25 cellular contexts compared by ENCODE assay signal in genomic region chr2:38263293-38263692, GRCh38.
"Had no signal": no experiment of that assay in that cellular context is flagged by ENCODE, and none has a peak within 500 bp of the region (broad histone marks: within the 10 kb centered on the region; RNA-seq: fewer than 3 reads in every experiment).

No MANE protein-coding gene starts in this region.

- DNase-seq: activated CD4-positive, alpha-beta T cell treated with anti-CD3 and anti-CD28 coated beads for 36 hours; activated CD4-positive, CD25-positive, alpha-beta regulatory T cell; activated CD8-positive, alpha-beta T cell treated with anti-CD3 and anti-CD28 coated beads, Interleukin-2, amount 10 ng/mL, durations not matched to agents 7 days and 5 days; activated gamma-delta T cell treated with Interleukin-2 at 50 U/mL for 16 hours; activated naive CD4-positive, alpha-beta T cell treated with anti-CD3 and anti-CD28 coated beads, Interleukin-2, amount 50 U/mL, for 16 hours; amniotic stem cell; central memory CD4-positive, alpha-beta T cell; endodermal cell; foreskin fibroblast; head of caudate nucleus; hippocampal formation; left cardiac atrium; mammary epithelial cell; nucleus accumbens; pancreas; psoas muscle; stimulated activated CD4-positive, alpha-beta T cell treated with anti-CD3 and anti-CD28 coated beads, Interleukin-1b, Interleukin-23, amount 100 ng/mL, for 48 hours; stimulated activated CD4-positive, alpha-beta T cell treated with anti-CD3 and anti-CD28 coated beads, Interleukin-4, amount 100 ng/mL, for 4 hours; stimulated activated CD8-positive, alpha-beta memory T cell treated with anti-CD3 and anti-CD28 coated beads, Interleukin-4, amount 100 ng/mL, for 48 hours; stimulated activated naive CD8-positive, alpha-beta T cell treated with anti-CD3 and anti-CD28 coated beads, Interleukin-15, amount 100 ng/mL, for 72 hours; substantia nigra had no signal

- H3K27ac Mint-ChIP-seq: activated CD4-positive, alpha-beta T cell treated with anti-CD3 and anti-CD28 coated beads for 36 hours; activated CD8-positive, alpha-beta T cell treated with anti-CD3 and anti-CD28 coated beads, Interleukin-2, amount 10 ng/mL, durations not matched to agents 7 days and 5 days; dendritic cell treated with granulocyte-macrophage colony-stimulating factor and Interleukin-4, amounts not matched to agents 40 ng/mL and 50 ng/mL, for 4 days; endodermal cell; stimulated activated naive CD8-positive, alpha-beta T cell treated with anti-CD3 and anti-CD28 coated beads, Interleukin-15, amount 100 ng/mL, for 72 hours had no signal

- H3K27ac ChIP-seq: pancreas, psoas muscle had no signal

- H3K4me1 ChIP-seq: breast epithelium, pancreas, psoas muscle had no signal

- H3K9me3 Mint-ChIP-seq: endodermal cell had no signal

- H3K27me3 Mint-ChIP-seq: dendritic cell treated with granulocyte-macrophage colony-stimulating factor and Interleukin-4, amounts not matched to agents 40 ng/mL and 50 ng/mL, for 4 days had no signal

- H3K4me3 ChIP-seq: breast epithelium, pancreas, psoas muscle, smooth muscle cell had no signal

- H3K36me3 ChIP-seq: breast epithelium, pancreas had no signal

- H3K9me3 ChIP-seq: breast epithelium, pancreas, psoas muscle had no signal

- H3K4me3 Mint-ChIP-seq: activated CD4-positive, alpha-beta T cell treated with anti-CD3 and anti-CD28 coated beads for 36 hours; activated CD8-positive, alpha-beta T cell treated with anti-CD3 and anti-CD28 coated beads, Interleukin-2, amount 10 ng/mL, durations not matched to agents 7 days and 5 days; dendritic cell treated with granulocyte-macrophage colony-stimulating factor and Interleukin-4, amounts not matched to agents 40 ng/mL and 50 ng/mL, for 4 days; endodermal cell; stimulated activated memory B cell treated with anti-CD40 and anti-IgM and Interleukin-4, amounts not matched to agents 10 μg/mL and 1 μg/mL and 100 μg/mL, for 72 hours; stimulated activated naive CD8-positive, alpha-beta T cell treated with anti-CD3 and anti-CD28 coated beads, Interleukin-15, amount 100 ng/mL, for 72 hours had no signal
